In the genomic region with DNA sequence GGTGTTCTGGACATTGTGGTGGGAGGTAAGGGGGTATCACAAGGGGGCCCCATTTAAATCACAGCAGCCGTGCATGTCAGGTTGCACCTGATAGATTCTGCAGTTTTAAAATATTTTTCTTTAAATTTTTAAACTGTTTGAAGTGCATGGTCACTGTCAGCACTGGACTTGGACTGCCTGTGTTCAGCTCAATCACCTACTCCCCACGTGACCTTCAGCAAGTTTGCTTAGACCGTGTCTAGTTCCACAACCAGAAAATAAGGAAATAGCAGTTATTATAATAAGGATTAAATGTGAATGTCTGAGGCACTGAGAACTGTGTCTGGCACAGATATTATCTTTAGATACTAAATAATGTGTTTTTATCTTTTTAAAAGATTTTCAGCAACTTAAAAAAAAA, we compare ENCODE assay signal across 23 cellular contexts.
"Had no signal": no experiment of that assay in that cellular context is flagged by ENCODE, and none has a peak within 500 bp of the region (broad histone marks: within the 10 kb centered on the region; RNA-seq: fewer than 3 reads in every experiment).

No MANE protein-coding gene starts in this region.

- H3K27ac ChIP-seq: HL-60, RWPE1 had no signal

- H3K9me3 ChIP-seq: SK-N-SH had no signal

- H3K9me2 ChIP-seq: SK-N-SH had no signal

- DNase-seq: IMR-90, Kasumi-1, KG1, MM.1S, NCI-H1092 treated with DMSO at 0.1 percent for 48 hours, NCI-H1436, NCI-H187, NCI-H2029, NCI-H2081 treated with DMSO at 0.1 percent for 48 hours, NCI-H2171, NCI-H226, NCI-H446, NCI-H510A, NCI-H524 treated with DMSO at 0.1 percent for 48 hours, NCI-H69, NCI-H774, PC-3, SHP77, SK-N-SH had no signal

- H3K4me2 ChIP-seq: SK-N-SH had no signal

- ATAC-seq: HepG2, Panc1, PC-3 had no signal

- H3K9ac ChIP-seq: SK-N-SH had no signal
